In the genomic region with DNA sequence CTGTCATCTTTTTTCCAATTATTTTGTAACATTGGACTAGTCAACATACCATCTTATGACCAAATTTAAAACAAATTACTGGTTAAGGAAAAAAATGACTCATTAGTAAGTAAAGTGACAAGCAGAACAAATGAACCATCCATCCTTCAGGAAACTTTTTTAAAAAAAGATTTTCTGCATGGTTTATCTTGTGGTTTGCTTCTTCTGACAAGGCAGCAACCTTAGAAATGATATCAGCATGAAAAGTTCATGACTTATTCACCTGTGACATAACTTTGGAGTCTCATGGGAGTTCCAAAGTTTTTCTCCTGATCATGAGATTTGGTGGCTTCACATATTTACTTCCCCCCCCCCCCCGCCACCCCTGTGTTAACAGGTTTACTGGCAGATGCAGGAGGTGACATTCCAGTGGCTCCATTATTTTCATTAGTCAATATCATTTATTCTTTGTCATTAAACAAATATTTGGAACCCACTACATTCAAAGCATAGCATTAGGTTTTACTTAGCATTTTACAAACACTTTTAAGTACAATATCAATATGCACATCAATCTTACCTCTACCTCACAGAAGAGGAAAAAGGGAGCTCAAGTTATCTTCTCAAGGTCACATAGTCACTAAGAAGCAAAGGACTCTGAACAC, we compare ENCODE assay signal across 1 cellular context.
TF ChIP-seq lines count a peak whose summit lies in the region.

No MANE protein-coding gene starts in this region.

TF ChIP-seq in GM12878, 131 proteins besides CTCF, POLR2A, EP300 and RAD21:
- TF ChIP-seq RUNX3 (IDR thresholded peaks at IDR 0.05; ENCODE audit: low read length) = peak; percentile 29; the same call in 1 of the 2 replicates
- no peak for TF ChIP-seq SREBF2 (IDR thresholded peaks at IDR 0.05; ENCODE audit: low read length)
